Comparison of ENCODE assay signal across 25 cellular contexts in genomic region chr22:29092243-29092642, GRCh38. TPM values are rescaled to one million over a fixed set of nuclear protein-coding genes. Genes with fewer than 3 reads are reported as not detected.
"Had no signal": no experiment of that assay in that cellular context is flagged by ENCODE, and none has a peak within 500 bp of the region (broad histone marks: within the 10 kb centered on the region; RNA-seq: fewer than 3 reads in every experiment).

No MANE protein-coding gene starts in this region.

- H3K4me1 Mint-ChIP-seq: activated CD4-positive, alpha-beta T cell treated with anti-CD3 and anti-CD28 coated beads for 36 hours; natural killer cell; stimulated activated naive B cell treated with anti-CD40 and anti-IgM and Interleukin-4, amounts not matched to agents 10 μg/mL and 1 μg/mL and 100 μg/mL, for 72 hours had no signal

- H3K9ac ChIP-seq: parathyroid adenoma had no signal

- H3K36me3 ChIP-seq: adrenal gland, neutrophil, thyroid gland had no signal

- H3K4me3 ChIP-seq: adrenal gland, sigmoid colon, thyroid gland had no signal

- H3K27ac Mint-ChIP-seq: activated CD4-positive, alpha-beta memory T cell treated with anti-CD3 and anti-CD28 coated beads for 36 hours; activated CD4-positive, alpha-beta T cell treated with anti-CD3 and anti-CD28 coated beads for 36 hours; activated T-helper 1 cell treated with anti-CD3 and anti-CD28 coated beads, Interleukin-12 subunit alpha, Interleukin-12 subunit beta, Interleukin-2, Interleukin-4 antibody, amounts not matched to agents 30 ng/mL and 10 ng/mL and 1 ng/mL, durations not matched to agents 14 hours and 24 hours and 36 hours; endodermal cell; memory B cell; natural killer cell; stimulated activated naive B cell treated with anti-CD40 and anti-IgM and Interleukin-4, amounts not matched to agents 10 μg/mL and 1 μg/mL and 100 μg/mL, for 72 hours; WTC11 had no signal

- H3K36me3 Mint-ChIP-seq: activated CD4-positive, alpha-beta memory T cell treated with anti-CD3 and anti-CD28 coated beads for 36 hours; activated naive CD4-positive, alpha-beta T cell treated with anti-CD3 and anti-CD28 coated beads, Interleukin-2, amount 50 U/mL, for 72 hours; memory B cell; natural killer cell; stimulated activated naive B cell treated with anti-CD40 and anti-IgM and Interleukin-4, amounts not matched to agents 10 μg/mL and 1 μg/mL and 100 μg/mL, for 72 hours; WTC11 had no signal

- ATAC-seq: activated CD4-positive, alpha-beta T cell treated with anti-CD3 and anti-CD28 coated beads for 36 hours; activated naive CD4-positive, alpha-beta T cell treated with anti-CD3 and anti-CD28 coated beads, Interleukin-2, amount 50 U/mL, for 72 hours; left ventricle myocardium superior; natural killer cell; stimulated activated naive B cell treated with anti-CD40 and anti-IgM and Interleukin-4, amounts not matched to agents 10 μg/mL and 1 μg/mL and 100 μg/mL, for 72 hours; WTC11 had no signal

- H3K4me3 Mint-ChIP-seq: activated CD4-positive, alpha-beta memory T cell treated with anti-CD3 and anti-CD28 coated beads for 36 hours; activated CD4-positive, alpha-beta T cell treated with anti-CD3 and anti-CD28 coated beads for 36 hours; activated T-helper 1 cell treated with anti-CD3 and anti-CD28 coated beads, Interleukin-12 subunit alpha, Interleukin-12 subunit beta, Interleukin-2, Interleukin-4 antibody, amounts not matched to agents 30 ng/mL and 10 ng/mL and 1 ng/mL, durations not matched to agents 14 hours and 24 hours and 36 hours; endodermal cell; memory B cell; natural killer cell; stimulated activated naive B cell treated with anti-CD40 and anti-IgM and Interleukin-4, amounts not matched to agents 10 μg/mL and 1 μg/mL and 100 μg/mL, for 72 hours; WTC11 had no signal

- DNase-seq: activated CD4-positive, alpha-beta memory T cell treated with anti-CD3 and anti-CD28 coated beads for 36 hours; activated CD4-positive, alpha-beta T cell treated with anti-CD3 and anti-CD28 coated beads for 36 hours; activated gamma-delta T cell treated with Interleukin-2 at 50 U/mL for 16 hours; activated T-cell treated with anti-CD3 and anti-CD28 coated beads for 4 hours; central memory CD4-positive, alpha-beta T cell; endodermal cell; foreskin melanocyte; head of caudate nucleus; left ventricle myocardium superior; natural killer cell; sigmoid colon; stimulated activated naive B cell treated with anti-CD40 and anti-IgM and Interleukin-4, amounts not matched to agents 10 μg/mL and 1 μg/mL and 100 μg/mL, for 72 hours; thyroid gland had no signal

- H3K79me2 ChIP-seq: parathyroid adenoma had no signal

- H3K9me3 ChIP-seq: adrenal gland, neutrophil, sigmoid colon, thyroid gland had no signal

- H3K27ac ChIP-seq: epithelial cell of prostate, parathyroid adenoma, thyroid gland had no signal

- FAIRE-seq: colon, keratinocyte had no signal

- H3K27me3 ChIP-seq: adrenal gland, sigmoid colon, thyroid gland had no signal

- H2AFZ ChIP-seq: parathyroid adenoma had no signal

RNA-seq across cellular contexts. Expression of gene C22orf31, which starts 30.6 kb away (rescaled TPM):
- total RNA-seq: activated CD4-positive, alpha-beta memory T cell treated with anti-CD3 and anti-CD28 coated beads for 36 hours; activated CD4-positive, alpha-beta T cell treated with anti-CD3 and anti-CD28 coated beads for 36 hours; activated naive CD4-positive, alpha-beta T cell treated with anti-CD3 and anti-CD28 coated beads, Interleukin-2, amount 50 U/mL, for 72 hours; activated T-helper 1 cell treated with anti-CD3 and anti-CD28 coated beads, Interleukin-12 subunit alpha, Interleukin-12 subunit beta, Interleukin-2, Interleukin-4 antibody, amounts not matched to agents 30 ng/mL and 10 ng/mL and 1 ng/mL, durations not matched to agents 14 hours and 24 hours and 36 hours; endodermal cell; left ventricle myocardium superior; natural killer cell; sigmoid colon; thyroid gland; urinary bladder; WTC11 had no signal
- polyA plus RNA-seq: fibroblast of lung, keratinocyte, urinary bladder had no signal
